In the genomic region with DNA sequence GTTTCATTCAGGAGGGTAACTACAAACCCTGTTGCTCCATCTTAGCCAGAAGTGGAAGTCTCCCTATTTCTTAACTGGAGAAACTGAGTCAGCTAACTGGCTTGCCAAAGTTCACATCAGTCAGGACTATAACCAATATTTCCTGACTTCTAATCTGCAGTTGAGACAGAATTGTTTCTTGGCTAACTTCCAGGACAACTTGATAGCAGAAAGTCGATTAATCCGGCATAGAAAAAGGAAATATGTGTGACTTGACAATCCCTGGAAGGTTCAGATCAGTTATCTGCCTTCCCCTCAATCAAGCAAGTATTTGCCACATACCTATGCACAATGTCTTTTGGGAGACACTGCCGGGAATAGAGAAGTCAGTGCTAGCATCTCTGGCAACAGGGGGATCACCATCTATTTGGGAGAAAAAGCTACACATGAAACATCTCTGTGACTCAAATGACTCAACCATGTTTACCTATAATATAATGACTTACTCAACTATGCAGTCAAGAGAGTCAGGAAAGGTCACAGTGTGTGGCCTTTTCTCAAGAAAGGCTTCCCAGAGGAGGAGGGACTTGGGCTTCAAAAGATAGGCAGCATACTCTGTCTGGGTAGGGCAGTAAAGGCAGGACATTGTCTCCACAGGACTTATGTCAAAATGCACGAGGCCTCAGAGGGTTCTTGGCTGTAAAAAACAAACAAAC, we compare ENCODE assay signal across 1 cellular context.
TF ChIP-seq lines count a peak whose summit lies in the region.

No MANE protein-coding gene starts in this region.

TF ChIP-seq in A549, 52 proteins besides CTCF, POLR2A, EP300 and RAD21 (continued from another document):
- TF ChIP-seq, protein P1, sequence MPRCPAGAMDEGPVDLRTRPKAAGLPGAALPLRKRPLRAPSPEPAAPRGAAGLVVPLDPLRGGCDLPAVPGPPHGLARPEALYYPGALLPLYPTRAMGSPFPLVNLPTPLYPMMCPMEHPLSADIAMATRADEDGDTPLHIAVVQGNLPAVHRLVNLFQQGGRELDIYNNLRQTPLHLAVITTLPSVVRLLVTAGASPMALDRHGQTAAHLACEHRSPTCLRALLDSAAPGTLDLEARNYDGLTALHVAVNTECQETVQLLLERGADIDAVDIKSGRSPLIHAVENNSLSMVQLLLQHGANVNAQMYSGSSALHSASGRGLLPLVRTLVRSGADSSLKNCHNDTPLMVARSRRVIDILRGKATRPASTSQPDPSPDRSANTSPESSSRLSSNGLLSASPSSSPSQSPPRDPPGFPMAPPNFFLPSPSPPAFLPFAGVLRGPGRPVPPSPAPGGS (IDR thresholded peaks at IDR 0.05) = no peak
- TF ChIP-seq FOSL2 (IDR thresholded peaks at IDR 0.05) (no peak), FOSL2 (CRISPR knock-in tag; IDR thresholded peaks at IDR 0.05) (no peak), MYC (IDR thresholded peaks at IDR 0.05; ENCODE audit: borderline replicate concordance, low read length) (no peak)
- TF ChIP-seq, protein P2, sequence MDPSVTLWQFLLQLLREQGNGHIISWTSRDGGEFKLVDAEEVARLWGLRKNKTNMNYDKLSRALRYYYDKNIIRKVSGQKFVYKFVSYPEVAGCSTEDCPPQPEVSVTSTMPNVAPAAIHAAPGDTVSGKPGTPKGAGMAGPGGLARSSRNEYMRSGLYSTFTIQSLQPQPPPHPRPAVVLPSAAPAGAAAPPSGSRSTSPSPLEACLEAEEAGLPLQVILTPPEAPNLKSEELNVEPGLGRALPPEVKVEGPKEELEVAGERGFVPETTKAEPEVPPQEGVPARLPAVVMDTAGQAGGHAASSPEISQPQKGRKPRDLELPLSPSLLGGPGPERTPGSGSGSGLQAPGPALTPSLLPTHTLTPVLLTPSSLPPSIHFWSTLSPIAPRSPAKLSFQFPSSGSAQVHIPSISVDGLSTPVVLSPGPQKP (IDR thresholded peaks at IDR 0.05; ENCODE audit: low read depth, low read length) = no peak
